In the genomic region with DNA sequence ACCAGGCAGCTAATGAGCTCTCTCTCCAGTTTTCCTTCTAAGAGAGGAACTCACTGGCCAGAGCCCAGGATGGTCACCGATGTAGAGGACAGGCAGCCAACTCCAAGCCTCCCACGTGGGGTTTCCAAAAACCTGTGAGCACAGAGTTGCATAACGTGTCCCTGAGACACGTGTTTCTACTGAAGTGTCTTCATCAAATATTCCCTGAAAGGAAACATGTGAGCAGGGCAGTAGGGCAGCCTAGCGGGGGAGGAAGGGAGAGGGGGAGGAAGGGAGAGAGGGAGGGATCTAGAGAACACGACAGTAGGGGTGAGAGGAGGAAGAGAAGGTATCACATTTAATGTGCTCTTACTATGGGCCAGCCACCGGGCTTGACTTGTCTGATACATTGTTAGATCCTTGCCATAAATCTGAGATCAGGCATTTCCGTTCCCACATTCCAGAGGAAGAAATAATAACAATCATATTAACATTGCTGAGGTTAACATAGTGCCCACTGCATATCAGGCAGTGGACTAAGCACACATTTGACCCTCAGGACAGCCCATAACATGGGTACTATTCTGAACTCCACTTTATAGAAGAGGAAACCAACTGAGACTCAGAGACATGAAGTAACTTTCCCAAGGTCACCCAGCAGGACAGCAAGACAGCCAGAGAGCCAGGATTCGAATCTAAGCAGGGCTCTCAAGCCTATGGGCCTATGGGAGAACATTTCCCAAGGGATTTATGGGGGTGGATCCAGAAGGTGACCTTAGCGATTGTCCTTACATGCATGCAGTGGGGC, we compare ENCODE assay signal across 9 cellular contexts. TPM values are rescaled to one million over a fixed set of nuclear protein-coding genes. Genes with fewer than 3 reads are reported as not detected.
A peak's percentile ranks its signal among the peaks of the same experiment; 100 is the strongest.
DNase-seq lines count a peak whose midpoint lies in the region; ATAC-seq, FAIRE-seq and TF ChIP-seq lines count a peak whose summit lies in the region.
"Had no signal": no experiment of that assay in that cellular context is flagged by ENCODE, and none has a peak within 500 bp of the region (broad histone marks: within the 10 kb centered on the region; RNA-seq: fewer than 3 reads in every experiment).

No MANE protein-coding gene starts in this region.

- no peaks in the 10 kb centered on the region for H3K27me3 Mint-ChIP-seq in T-cell

- BruUV-seq in endothelial cell of umbilical vein (replicated peaks; lab: Mats Ljungman, UMichigan), result no TSS peak

- DNase-seq in AG09309 (ENCODE audit: low read depth), result peak; percentile 65
- peak; percentile 76 for DNase-seq in NCI-H226
- DNase-seq in endothelial cell of umbilical vein (ENCODE audit: low read depth, low spot score), result peak; percentile 89
- DNase-seq in myocyte (ENCODE audit: low read depth), result peak; percentile 77
- DNase-seq in T-cell, result no peak

- H3K36me3 ChIP-seq in endothelial cell of umbilical vein (ENCODE audit: control insufficient read depth in 2 of 2, extremely low read depth in 1 of 2, insufficient read depth in 2 of 2, low read length in 2 of 2), result no peaks in the 10 kb centered on the region
- H3K36me3 ChIP-seq: neutrophil had no signal

- peaks cover 1% of the 10 kb centered on the region for H3K79me2 ChIP-seq in endothelial cell of umbilical vein (ENCODE audit: control insufficient read depth, insufficient read depth, low read length)

- H3K9me1 ChIP-seq in endothelial cell of umbilical vein (replicated peaks; ENCODE audit: control insufficient read depth, extremely low read depth, insufficient read depth, low read length), result no peaks in the 10 kb centered on the region

- no peaks in the 10 kb centered on the region for H4K20me1 ChIP-seq in endothelial cell of umbilical vein (replicated peaks; ENCODE audit: control insufficient read depth, extremely low read depth, insufficient read depth, low read length)

- TF ChIP-seq POLR2A in endothelial cell of umbilical vein (IDR thresholded peaks at IDR 0.05; ENCODE audit: low read depth, low read length), result no peak

- H2AFZ ChIP-seq in endothelial cell of umbilical vein (ENCODE audit: low read depth, low read length), result peak overlapping the region; percentile 78

- TF ChIP-seq CTCF in AG09309 (IDR thresholded peaks at IDR 0.05; ENCODE audit: control insufficient read depth, insufficient read depth, low read depth, low read length, missing control alignments) (no peak), endothelial cell of umbilical vein (IDR thresholded peaks at IDR 0.05; ENCODE audit: extremely low read depth in 1 of 2, insufficient read depth in 1 of 2, low read depth in 1 of 2, low read length in 2 of 2) (no peak)

- H3K4me1 Mint-ChIP-seq in T-cell, result peaks cover 7 to 44% (median 38%) of the 10 kb centered on the region in 3 donors

- dilution Hi-C loops in endothelial cell of umbilical vein (cut with MboI; ENCODE audit: extremely low pct_ligation_motif_present, low sequenced_read_pairs), result no loop called here

- peak overlapping the region in 1 of 2 donors; percentile 0 for H3K27ac Mint-ChIP-seq in T-cell

- H3K4me3 ChIP-seq in AG09309 (ENCODE audit: control insufficient read depth, low read depth, low read length) (no peak overlapping the region), endothelial cell of umbilical vein (replicated peaks in 1 of 3; ENCODE audit: insufficient read depth in 1 of 3, low read depth in 1 of 3, low read length in 3 of 3) (peak overlapping the region in 1 of 3 experiments; percentile 20)

- POLR2A ChIA-PET in endothelial cell of umbilical vein (lab: Charles Lee) (interaction anchor here (1.7 to 5.6 kb wide), 2 partner anchors 10 to 12 kb away, joined by 12 to 52 read pairs; partner anchors contain the start of gene SDC4), T-cell (lab: Charles Lee) (no interaction called here)

- H3K36me3 Mint-ChIP-seq in T-cell, result no peaks in the 10 kb centered on the region

- CTCF ChIA-PET in endothelial cell of umbilical vein (lab: Charles Lee) (interaction anchor here (0.7 to 8.3 kb wide), 13 partner anchors 9 to 413 kb away, joined by 3 to 111 read pairs (median 7); partner anchors contain the start of gene SDC4), T-cell (lab: Charles Lee) (interaction anchor here in 1 of 2 donors (1.1 to 5.8 kb wide), 2 partner anchors 65 to 78 kb away, joined by 3 to 95 read pairs; no protein-coding TSS in a partner anchor)

- H3K27ac ChIP-seq in endothelial cell of umbilical vein (ENCODE audit: insufficient read depth, low read depth, low read length), result peak overlapping the region; percentile 91
- H3K27ac ChIP-seq: neutrophil had no signal

- peak overlapping the region; percentile 28 for H3K4me2 ChIP-seq in endothelial cell of umbilical vein (ENCODE audit: insufficient read depth, low read length)

- FAIRE-seq in endothelial cell of umbilical vein (lab: Jason Lieb, UNC), result peak; percentile 95

- H3K27me3 ChIP-seq in endothelial cell of umbilical vein (ENCODE audit: control insufficient read depth in 2 of 2, insufficient read depth in 2 of 2, low read length in 2 of 2), result no peaks in the 10 kb centered on the region
- H3K27me3 ChIP-seq: neutrophil had no signal

- no peak for ATAC-seq in T-cell (replicated peaks in 1 of 4)
- ATAC-seq in HG02981 (IDR thresholded peaks at IDR 0.05; ENCODE audit: unreplicated experiment), result no peak
- ATAC-seq in GM21737 (IDR thresholded peaks at IDR 0.05; ENCODE audit: unreplicated experiment), result no peak
- no peak for ATAC-seq in GM21825 (IDR thresholded peaks at IDR 0.05; ENCODE audit: unreplicated experiment)

- peaks cover 37% of the 10 kb centered on the region for H3K4me1 ChIP-seq in endothelial cell of umbilical vein (ENCODE audit: control insufficient read depth, extremely low read depth, insufficient read depth, low read length)

- H3K9ac ChIP-seq in endothelial cell of umbilical vein (replicated peaks; ENCODE audit: extremely low read depth, insufficient read depth, low read length), result peak overlapping the region; percentile 70

- H3K9me3 ChIP-seq in endothelial cell of umbilical vein (replicated peaks; ENCODE audit: control insufficient read depth, insufficient read depth, low read length), result no peaks in the 10 kb centered on the region
- H3K9me3 ChIP-seq: neutrophil had no signal

- no peaks in the 10 kb centered on the region for H3K9me3 Mint-ChIP-seq in T-cell

- intact Hi-C loops in endothelial cell of umbilical vein (cut with micrococcal nuclease), result loop anchor here (1.0 kb wide), 3 partner anchors 10 to 39 kb away; partner anchors contain the start of gene SDC4

- no peak overlapping the region for H3K4me3 Mint-ChIP-seq in T-cell

RNA-seq across cellular contexts. Expression of gene SYS1, which starts 4.5 kb away (rescaled TPM):
- total RNA-seq in endothelial cell of umbilical vein (22.3 and 27.4 TPM in 2 replicates), myocyte (12.7 and 13.2 TPM in 2 replicates), T-cell (10 to 100 TPM; 53.1 to 86.9 (median 58.2) TPM)
- polyA plus RNA-seq in endothelial cell of umbilical vein, result 79.6 and 91.8 TPM in 2 replicates
- polyA plus RNA-seq in endothelial cell of umbilical vein (2011; cell fraction: cytosol; rRNA removed), result 45.7 and 47.1 TPM in 2 replicates
- 27.8 and 30.1 TPM in 2 replicates for polyA plus RNA-seq in endothelial cell of umbilical vein (2011; cell fraction: nucleus; rRNA removed)
- polyA plus RNA-seq in endothelial cell of umbilical vein (2012), result 21.2 and 22.0 TPM in 2 replicates
- polyA minus RNA-seq in endothelial cell of umbilical vein, result 65.4 and 73.2 TPM in 2 replicates
- polyA minus RNA-seq in endothelial cell of umbilical vein (2011; cell fraction: cytosol; rRNA and poly(A)+ RNA removed), result 34.8 TPM
- polyA minus RNA-seq in endothelial cell of umbilical vein (2011; cell fraction: nucleus; rRNA and poly(A)+ RNA removed), result 34.8 and 36.4 TPM in 2 replicates
- polyA plus RNA-seq in myocyte (2012), result 16.8 TPM

RNA-seq across cellular contexts. Expression of gene SDC4, which starts 10.3 kb away (rescaled TPM):
- total RNA-seq in endothelial cell of umbilical vein, result 28.7 and 32.0 TPM in 2 replicates
- 23.1 and 26.3 TPM in 2 replicates for polyA plus RNA-seq in endothelial cell of umbilical vein
- polyA plus RNA-seq in endothelial cell of umbilical vein (2011; cell fraction: cytosol; rRNA removed), result 21.9 and 24.6 TPM in 2 replicates
- 12.5 and 13.1 TPM in 2 replicates for polyA plus RNA-seq in endothelial cell of umbilical vein (2011; cell fraction: nucleus; rRNA removed)
- 39.6 and 39.9 TPM in 2 replicates for polyA plus RNA-seq in endothelial cell of umbilical vein (2012)
- polyA minus RNA-seq in endothelial cell of umbilical vein, result 35.6 and 41.7 TPM in 2 replicates
- polyA minus RNA-seq in endothelial cell of umbilical vein (2011; cell fraction: cytosol; rRNA and poly(A)+ RNA removed), result 39.9 TPM
- polyA minus RNA-seq in endothelial cell of umbilical vein (2011; cell fraction: nucleus; rRNA and poly(A)+ RNA removed), result 5.9 and 7.6 TPM in 2 replicates
- total RNA-seq in myocyte, result 34.8 and 51.5 TPM in 2 replicates
- polyA plus RNA-seq in myocyte (2012), result 42.9 TPM
- 1 to 10 TPM in 4 of 5 donors, under 1 TPM in 1; 0.68 to 4.4 (median 3.5) TPM for total RNA-seq in T-cell

RNA-seq across cellular contexts. Expression of gene TP53TG5, which starts 19.6 kb away (rescaled TPM):
- total RNA-seq in endothelial cell of umbilical vein, result not detected in 2 replicates
- polyA plus RNA-seq in endothelial cell of umbilical vein, result not detected in 2 replicates
- not detected in 2 replicates for polyA plus RNA-seq in endothelial cell of umbilical vein (2011; cell fraction: cytosol; rRNA removed)
- polyA plus RNA-seq in endothelial cell of umbilical vein (2011; cell fraction: nucleus; rRNA removed), result not detected in 2 replicates
- 0.12 and 0.22 TPM in 2 replicates for polyA plus RNA-seq in endothelial cell of umbilical vein (2012)
- not detected in 2 replicates for polyA minus RNA-seq in endothelial cell of umbilical vein
- not detected for polyA minus RNA-seq in endothelial cell of umbilical vein (2011; cell fraction: cytosol; rRNA and poly(A)+ RNA removed)
- not detected in 2 replicates for polyA minus RNA-seq in endothelial cell of umbilical vein (2011; cell fraction: nucleus; rRNA and poly(A)+ RNA removed)
- total RNA-seq in myocyte, result not detected in 2 replicates
- 0.34 TPM for polyA plus RNA-seq in myocyte (2012)
- total RNA-seq in T-cell, result under 1 TPM in 3 of 5 donors, not detected in 2; 0.10 to 0.23 (median 0.16) TPM

RNA-seq across cellular contexts. Expression of gene DBNDD2, which starts 49.6 kb away (rescaled TPM):
- 15.6 and 16.3 TPM in 2 replicates for total RNA-seq in endothelial cell of umbilical vein
- 27.9 and 28.7 TPM in 2 replicates for polyA plus RNA-seq in endothelial cell of umbilical vein
- 19.5 and 20.9 TPM in 2 replicates for polyA plus RNA-seq in endothelial cell of umbilical vein (2011; cell fraction: cytosol; rRNA removed)
- polyA plus RNA-seq in endothelial cell of umbilical vein (2011; cell fraction: nucleus; rRNA removed), result 9.2 and 9.7 TPM in 2 replicates
- polyA plus RNA-seq in endothelial cell of umbilical vein (2012), result 8.6 and 12.3 TPM in 2 replicates
- polyA minus RNA-seq in endothelial cell of umbilical vein, result 11.2 and 16.2 TPM in 2 replicates
- polyA minus RNA-seq in endothelial cell of umbilical vein (2011; cell fraction: cytosol; rRNA and poly(A)+ RNA removed), result 1.8 TPM
- polyA minus RNA-seq in endothelial cell of umbilical vein (2011; cell fraction: nucleus; rRNA and poly(A)+ RNA removed), result 4.0 and 4.8 TPM in 2 replicates
- 3.3 and 3.4 TPM in 2 replicates for total RNA-seq in myocyte
- polyA plus RNA-seq in myocyte (2012), result 5.5 TPM
- total RNA-seq in T-cell, result 10 to 100 TPM; 10.1 to 16.8 (median 14.8) TPM

RNA-seq across cellular contexts. Expression of gene MATN4, which starts 50.4 kb away (rescaled TPM):
- total RNA-seq in endothelial cell of umbilical vein (0.14 TPM in 1 of 2 replicates, not detected in the other), myocyte (not detected in 2 replicates), T-cell (not detected)
- 0.10 and 0.11 TPM in 2 replicates for polyA plus RNA-seq in endothelial cell of umbilical vein
- 0.03 TPM in 1 of 2 replicates, not detected in the other for polyA plus RNA-seq in endothelial cell of umbilical vein (2011; cell fraction: cytosol; rRNA removed)
- not detected in 2 replicates for polyA plus RNA-seq in endothelial cell of umbilical vein (2011; cell fraction: nucleus; rRNA removed)
- not detected in 2 replicates for polyA plus RNA-seq in endothelial cell of umbilical vein (2012)
- 0.11 and 0.17 TPM in 2 replicates for polyA minus RNA-seq in endothelial cell of umbilical vein
- polyA minus RNA-seq in endothelial cell of umbilical vein (2011; cell fraction: cytosol; rRNA and poly(A)+ RNA removed), result not detected
- not detected in 2 replicates for polyA minus RNA-seq in endothelial cell of umbilical vein (2011; cell fraction: nucleus; rRNA and poly(A)+ RNA removed)
- polyA plus RNA-seq in myocyte (2012), result not detected

Comparison
In these comparisons a context has a peak if more than half of its experiments do, and no peak if none do; other contexts are left out.
1. DNase-seq: peak in AG09309 (single experiment), NCI-H226 (single experiment), endothelial cell of umbilical vein (single experiment) and myocyte (single experiment); none in T-cell (0 of 34).